8 cellular contexts compared by ENCODE assay signal in genomic region chr3:42190701-42191442, GRCh38.
DNase-seq lines count a peak whose midpoint lies in the region; ATAC-seq, FAIRE-seq and TF ChIP-seq lines count a peak whose summit lies in the region.

No MANE protein-coding gene starts in this region.

- H3K36me3 Mint-ChIP-seq in endodermal cell (ENCODE audit: low read depth): peaks cover 44% of the 10 kb centered on the region

- TF ChIP-seq CTCF in A673 (conservative IDR thresholded peaks at IDR 0.05; ENCODE audit: low read depth, low read length) (peak; percentile 71), endodermal cell (conservative IDR thresholded peaks at IDR 0.05) (peak; percentile 93), mucosa of descending colon (IDR thresholded peaks at IDR 0.05) (peak; percentile 65)

- no peaks in the 10 kb centered on the region for H3K36me3 ChIP-seq in A673 (ENCODE audit: insufficient read depth, low read length, poor library complexity, severe bottlenecking)
- peaks cover 42% of the 10 kb centered on the region for H3K36me3 ChIP-seq in endodermal cell (ENCODE audit: control insufficient read depth, insufficient read depth, low read length)
- peaks cover 11% of the 10 kb centered on the region for H3K36me3 ChIP-seq in mucosa of descending colon (ENCODE audit: low read depth)

- DNase-seq in A673 (ENCODE audit: low spot score) (peak; percentile 59), GM19239 (ENCODE audit: insufficient read length, low spot score) (no peak), NCI-H774 (lab: John Stamatoyannopoulos, UW) (peak; percentile 26), endodermal cell (peak; percentile 93), mucosa of descending colon (peak in 1 of 3 donors; percentile 95), foreskin melanocyte (no peak)
- DNase-seq in activated CD8-positive, alpha-beta memory T cell treated with anti-CD3 and anti-CD28 coated beads for 48 hours (ENCODE audit: low read depth in 2 of 3, low spot score in 2 of 3): peak; percentile 16 to 62 (median 57)
- DNase-seq in stimulated activated CD8-positive, alpha-beta memory T cell treated with anti-CD3 and anti-CD28 coated beads, Interleukin-7, amount 100 ng/mL, for 4 hours (ENCODE audit: low read depth in 2 of 2): peak; percentile 33 to 37

- intact Hi-C loops in A673 (cut with micrococcal nuclease; ENCODE audit: unreplicated experiment) (loop anchor here (1.0 to 2.0 kb wide), 2 partner anchors 72 to 297 kb away; no protein-coding TSS in a partner anchor), mucosa of descending colon (cut with DNase I, micrococcal nuclease) (loop anchor here in 1 of 2 donors (5.0 kb wide), 1 partner anchor 74 kb away; no protein-coding TSS in a partner anchor)

- peak; percentile 93 for FAIRE-seq in GM19239 (lab: Jason Lieb, UNC)

- H3K4me1 ChIP-seq in A673 (ENCODE audit: insufficient read depth, low read length, poor library complexity, severe bottlenecking): no peaks in the 10 kb centered on the region
- H3K4me1 ChIP-seq in endodermal cell (ENCODE audit: control insufficient read depth, insufficient read depth, low read length): no peaks in the 10 kb centered on the region
- no peaks in the 10 kb centered on the region for H3K4me1 ChIP-seq in mucosa of descending colon (ENCODE audit: low read depth)

- CTCF ChIA-PET in A673 (lab: Charles Lee): interaction anchor here (0.5 to 1.9 kb wide), 5 partner anchors 11 to 342 kb away, joined by 3 to 21 read pairs (median 4); no protein-coding TSS in a partner anchor

- ATAC-seq in mucosa of descending colon: peak; percentile 87

- no peaks in the 10 kb centered on the region for H3K9me3 Mint-ChIP-seq in endodermal cell

- POLR2A ChIA-PET in A673 (lab: Charles Lee; ENCODE audit: low non-redundant PET): no interaction called here

- H3K9me3 ChIP-seq in A673 (ENCODE audit: low read depth, low read length, poor library complexity, severe bottlenecking) (no peaks in the 10 kb centered on the region), endodermal cell (ENCODE audit: control insufficient read depth, low read length) (no peaks in the 10 kb centered on the region), mucosa of descending colon (no peaks in the 10 kb centered on the region)

- H3K9ac ChIP-seq in endodermal cell (ENCODE audit: extremely low read depth, low read length, poor library complexity, severe bottlenecking): no peak overlapping the region

- H3K27ac Mint-ChIP-seq in endodermal cell: no peak overlapping the region

- no TSS peak for BruUV-seq in A673 (replicated peaks; lab: Mats Ljungman, UMichigan)

- H3K4me1 Mint-ChIP-seq in endodermal cell: peaks cover 16% of the 10 kb centered on the region

- H3K27me3 Mint-ChIP-seq in endodermal cell (ENCODE audit: insufficient read depth): no peaks in the 10 kb centered on the region

- no peak overlapping the region for H3K4me3 Mint-ChIP-seq in endodermal cell

- H3K4me3 ChIP-seq in A673 (ENCODE audit: low read depth, low read length, poor library complexity, severe bottlenecking) (no peak overlapping the region), endodermal cell (ENCODE audit: low read length) (no peak overlapping the region), mucosa of descending colon (no peak overlapping the region)

- WGBS in endodermal cell (ENCODE audit: insufficient coverage in 1 of 2, insufficient read length in 1 of 2), 2 experiments: 55 to 89% methylated on average over 5 to 11 of the region's 11 CpGs

- H3K27ac ChIP-seq in A673 (ENCODE audit: low read depth, low read length, poor library complexity, severe bottlenecking): no peak overlapping the region
- H3K27ac ChIP-seq in endodermal cell (ENCODE audit: low read depth, low read length): no peak overlapping the region

- H3K27me3 ChIP-seq in A673 (replicated peaks; ENCODE audit: insufficient read depth, low read depth, low read length, poor library complexity) (no peaks in the 10 kb centered on the region), endodermal cell (ENCODE audit: control insufficient read depth, insufficient read depth, low read length, poor library complexity, severe bottlenecking) (no peaks in the 10 kb centered on the region)

Comparison
In these comparisons a context has a peak if more than half of its experiments do, and no peak if none do; other contexts are left out.
1. DNase-seq: peak in A673 (single experiment), NCI-H774 (single experiment), activated CD8-positive, alpha-beta memory T cell treated with anti-CD3 and anti-CD28 coated beads for 48 hours (3 of 3), endodermal cell (single experiment) and stimulated activated CD8-positive, alpha-beta memory T cell treated with anti-CD3 and anti-CD28 coated beads, Interleukin-7, amount 100 ng/mL, for 4 hours (2 of 2); none in GM19239 (single experiment) and foreskin melanocyte (single experiment).
2. Peak in every context shown above with its lines, with median percentiles within 50 percentile points of each other: CTCF ChIP-seq.